Comparison of ENCODE assay signal across 1 cellular context in the genomic region with DNA sequence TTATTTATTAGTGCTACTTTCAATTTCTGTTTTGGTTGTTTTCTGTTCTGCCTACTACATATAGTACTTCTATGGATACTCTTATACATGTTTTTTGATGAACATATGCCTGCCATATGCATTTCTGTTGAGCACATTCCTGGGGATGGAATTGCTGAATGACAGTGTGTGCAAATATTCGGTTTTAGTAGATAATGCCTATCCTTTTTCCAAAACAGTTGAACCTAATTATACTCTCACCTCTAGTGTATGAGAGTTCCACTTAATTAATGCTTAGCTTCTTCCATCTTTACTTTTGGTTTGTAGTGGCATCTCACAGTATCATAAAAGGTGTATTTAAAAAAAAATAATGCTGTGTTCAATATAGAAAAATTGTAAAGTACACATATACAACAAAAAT.
TF ChIP-seq lines count a peak whose summit lies in the region.

No MANE protein-coding gene starts in this region.

TF ChIP-seq in GM12878, 131 proteins besides CTCF, POLR2A, EP300 and RAD21 (continued from another document):
- TF ChIP-seq, protein P1, sequence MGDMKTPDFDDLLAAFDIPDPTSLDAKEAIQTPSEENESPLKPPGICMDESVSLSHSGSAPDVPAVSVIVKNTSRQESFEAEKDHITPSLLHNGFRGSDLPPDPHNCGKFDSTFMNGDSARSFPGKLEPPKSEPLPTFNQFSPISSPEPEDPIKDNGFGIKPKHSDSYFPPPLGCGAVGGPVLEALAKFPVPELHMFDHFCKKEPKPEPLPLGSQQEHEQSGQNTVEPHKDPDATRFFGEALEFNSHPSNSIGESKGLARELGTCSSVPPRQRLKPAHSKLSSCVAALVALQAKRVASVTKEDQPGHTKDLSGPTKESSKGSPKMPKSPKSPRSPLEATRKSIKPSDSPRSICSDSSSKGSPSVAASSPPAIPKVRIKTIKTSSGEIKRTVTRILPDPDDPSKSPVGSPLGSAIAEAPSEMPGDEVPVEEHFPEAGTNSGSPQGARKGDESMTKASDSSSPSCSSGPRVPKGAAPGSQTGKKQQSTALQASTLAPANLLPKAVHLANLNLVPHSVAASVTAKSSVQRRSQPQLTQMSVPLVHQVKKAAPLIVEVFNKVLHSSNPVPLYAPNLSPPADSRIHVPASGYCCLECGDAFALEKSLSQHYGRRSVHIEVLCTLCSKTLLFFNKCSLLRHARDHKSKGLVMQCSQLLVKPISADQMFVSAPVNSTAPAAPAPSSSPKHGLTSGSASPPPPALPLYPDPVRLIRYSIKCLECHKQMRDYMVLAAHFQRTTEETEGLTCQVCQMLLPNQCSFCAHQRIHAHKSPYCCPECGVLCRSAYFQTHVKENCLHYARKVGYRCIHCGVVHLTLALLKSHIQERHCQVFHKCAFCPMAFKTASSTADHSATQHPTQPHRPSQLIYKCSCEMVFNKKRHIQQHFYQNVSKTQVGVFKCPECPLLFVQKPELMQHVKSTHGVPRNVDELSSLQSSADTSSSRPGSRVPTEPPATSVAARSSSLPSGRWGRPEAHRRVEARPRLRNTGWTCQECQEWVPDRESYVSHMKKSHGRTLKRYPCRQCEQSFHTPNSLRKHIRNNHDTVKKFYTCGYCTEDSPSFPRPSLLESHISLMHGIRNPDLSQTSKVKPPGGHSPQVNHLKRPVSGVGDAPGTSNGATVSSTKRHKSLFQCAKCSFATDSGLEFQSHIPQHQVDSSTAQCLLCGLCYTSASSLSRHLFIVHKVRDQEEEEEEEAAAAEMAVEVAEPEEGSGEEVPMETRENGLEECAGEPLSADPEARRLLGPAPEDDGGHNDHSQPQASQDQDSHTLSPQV (IDR thresholded peaks at IDR 0.05) = no peak
- no peak for TF ChIP-seq EGR1 (IDR thresholded peaks at IDR 0.05; ENCODE audit: borderline replicate concordance in 1 of 2, low read depth in 2 of 2, low read length in 2 of 2)
